Comparison of ENCODE assay signal across 8 cellular contexts in the genomic region with DNA sequence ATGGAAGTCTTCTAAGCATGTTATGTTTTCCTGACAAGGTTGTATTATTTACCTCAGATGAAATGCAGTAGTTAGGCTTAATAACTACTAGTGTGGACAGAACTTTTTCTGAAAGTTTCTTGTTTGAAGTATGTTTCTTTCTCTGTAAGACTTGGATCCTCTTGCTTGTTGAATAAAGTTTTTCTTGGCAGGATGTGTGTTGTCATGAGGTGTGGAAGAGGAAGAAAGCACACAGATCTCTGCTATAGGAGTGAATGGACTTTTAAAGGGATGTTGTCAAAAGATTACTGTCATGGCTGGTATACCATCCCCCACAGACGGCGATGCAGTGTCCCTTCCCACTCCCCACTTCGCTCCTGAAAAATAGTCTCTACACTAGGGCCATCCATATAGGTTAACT. TPM values are rescaled to one million over a fixed set of nuclear protein-coding genes. Genes with fewer than 3 reads are reported as not detected.
DNase-seq lines count a peak whose midpoint lies in the region; ATAC-seq and TF ChIP-seq lines count a peak whose summit lies in the region.

No MANE protein-coding gene starts in this region.

- H3K4me3 Mint-ChIP-seq in activated CD8-positive, alpha-beta memory T cell treated with anti-CD3 and anti-CD28 coated beads, Interleukin-2, amount 10 ng/mL, durations not matched to agents 7 days and 5 days: peak overlapping the region; percentile 91
- H3K4me3 Mint-ChIP-seq in activated B cell treated with CpG ODN at 0.5 μM for 24 hours: peak overlapping the region; percentile 42

- CTCF ChIA-PET in activated CD8-positive, alpha-beta memory T cell treated with anti-CD3 and anti-CD28 coated beads, Interleukin-2, amount 10 ng/mL, durations not matched to agents 7 days and 5 days (lab: Charles Lee): interaction anchor here (1.0 to 4.1 kb wide), 14 partner anchors 11 to 109 kb away, joined by 3 to 47 read pairs (median 8); no protein-coding TSS in a partner anchor
- CTCF ChIA-PET in activated B cell treated with CpG ODN at 0.5 μM for 24 hours (lab: Charles Lee): interaction anchor here (0.9 to 2.1 kb wide), 4 partner anchors 83 to 647 kb away, joined by 3 to 12 read pairs (median 4); no protein-coding TSS in a partner anchor

- H3K27ac ChIP-seq in stomach: peak overlapping the region in 4 of 5 donors; percentile 96 to 100 (median 98)

- no peak for ATAC-seq in activated CD8-positive, alpha-beta memory T cell treated with anti-CD3 and anti-CD28 coated beads, Interleukin-2, amount 10 ng/mL, durations not matched to agents 7 days and 5 days
- no peak for ATAC-seq in activated B cell treated with CpG ODN at 0.5 μM for 24 hours (ENCODE audit: low read depth)

- no peaks in the 10 kb centered on the region for H3K9me3 ChIP-seq in stomach

- peak overlapping the region; percentile 91 for H3K27ac Mint-ChIP-seq in activated CD8-positive, alpha-beta memory T cell treated with anti-CD3 and anti-CD28 coated beads, Interleukin-2, amount 10 ng/mL, durations not matched to agents 7 days and 5 days
- H3K27ac Mint-ChIP-seq in activated B cell treated with CpG ODN at 0.5 μM for 24 hours: peak overlapping the region; percentile 70

- no peak for TF ChIP-seq EP300 in stomach (IDR thresholded peaks at IDR 0.05)

- 50 to 70% (median 62%) methylated on average over 3 of the region's 3 CpGs for WGBS in stomach, 5 donors

- H3K27me3 ChIP-seq in stomach: no peaks in the 10 kb centered on the region

- intact Hi-C loops in activated B cell treated with CpG ODN at 0.5 μM for 24 hours (cut with micrococcal nuclease) (no loop called here), stomach (cut with DNase I; ENCODE audit: low total_unique reads) (loop anchor here (10.0 kb wide), 1 partner anchor 90 kb away; no protein-coding TSS in a partner anchor)

- peaks cover 61% of the 10 kb centered on the region for H3K4me1 Mint-ChIP-seq in activated CD8-positive, alpha-beta memory T cell treated with anti-CD3 and anti-CD28 coated beads, Interleukin-2, amount 10 ng/mL, durations not matched to agents 7 days and 5 days
- peaks cover 71% of the 10 kb centered on the region for H3K4me1 Mint-ChIP-seq in activated B cell treated with CpG ODN at 0.5 μM for 24 hours

- H3K4me3 ChIP-seq in fibroblast of the aortic adventitia (ENCODE audit: low read depth, low read length): peak overlapping the region; percentile 4
- H3K4me3 ChIP-seq in stomach: peak overlapping the region in 2 of 4 donors; percentile 90 to 95

- peaks cover 40% of the 10 kb centered on the region for H3K36me3 Mint-ChIP-seq in activated CD8-positive, alpha-beta memory T cell treated with anti-CD3 and anti-CD28 coated beads, Interleukin-2, amount 10 ng/mL, durations not matched to agents 7 days and 5 days
- peaks cover 22% of the 10 kb centered on the region for H3K36me3 Mint-ChIP-seq in activated B cell treated with CpG ODN at 0.5 μM for 24 hours (ENCODE audit: low read depth)

- no peaks in the 10 kb centered on the region for H3K9me3 Mint-ChIP-seq in activated CD8-positive, alpha-beta memory T cell treated with anti-CD3 and anti-CD28 coated beads, Interleukin-2, amount 10 ng/mL, durations not matched to agents 7 days and 5 days (ENCODE audit: low read depth)
- H3K9me3 Mint-ChIP-seq in activated B cell treated with CpG ODN at 0.5 μM for 24 hours: no peaks in the 10 kb centered on the region

- no peak for TF ChIP-seq POLR2A in stomach (IDR thresholded peaks at IDR 0.05)

- peaks cover 34 to 75% (median 54%) of the 10 kb centered on the region in 4 donors for H3K4me1 ChIP-seq in stomach

- POLR2A ChIA-PET in activated B cell treated with CpG ODN at 0.5 μM for 24 hours (lab: Charles Lee): interaction anchor here (1.3 to 1.5 kb wide), 3 partner anchors 46 to 498 kb away, joined by 3 to 13 read pairs (median 4); no protein-coding TSS in a partner anchor

- H3K27me3 Mint-ChIP-seq in activated CD8-positive, alpha-beta memory T cell treated with anti-CD3 and anti-CD28 coated beads, Interleukin-2, amount 10 ng/mL, durations not matched to agents 7 days and 5 days: no peaks in the 10 kb centered on the region
- H3K27me3 Mint-ChIP-seq in activated B cell treated with CpG ODN at 0.5 μM for 24 hours: no peaks in the 10 kb centered on the region

- peaks cover 0 to 1% (median under 1%) of the 10 kb centered on the region in 4 donors for H3K36me3 ChIP-seq in stomach

- DNase-seq in activated CD8-positive, alpha-beta memory T cell treated with anti-CD3 and anti-CD28 coated beads, Interleukin-2, amount 10 ng/mL, durations not matched to agents 7 days and 5 days: no peak
- no peak for DNase-seq in activated CD8-positive, alpha-beta memory T cell treated with anti-CD3 and anti-CD28 coated beads for 24 hours
- DNase-seq in activated B cell treated with CpG ODN at 0.5 μM for 24 hours (no peak), fibroblast of the aortic adventitia (ENCODE audit: low read depth) (peak; percentile 52), stomach (no peak), NCI-H1436 (lab: John Stamatoyannopoulos, UW) (no peak), T-helper 9 cell (no peak), EL (no peak)

- TF ChIP-seq CTCF in activated B cell treated with CpG ODN at 0.5 μM for 24 hours (IDR thresholded peaks at IDR 0.05) (no peak), fibroblast of the aortic adventitia (IDR thresholded peaks at IDR 0.05; ENCODE audit: insufficient read depth, low read length) (no peak), stomach (IDR thresholded peaks at IDR 0.05) (no peak)

RNA-seq across cellular contexts. Expression of a gene that starts 2.6 kb away (rescaled TPM):
- total RNA-seq in activated CD8-positive, alpha-beta memory T cell treated with anti-CD3 and anti-CD28 coated beads, Interleukin-2, amount 10 ng/mL, durations not matched to agents 7 days and 5 days: 100 to 1,000 TPM; 148 to 174 TPM
- total RNA-seq in activated B cell treated with CpG ODN at 0.5 μM for 24 hours (60.1 and 68.6 TPM in 2 replicates), fibroblast of the aortic adventitia (ENCODE audit: low replicate concordance) (61.3 and 68.5 TPM in 2 replicates), stomach (100 to 1,000 TPM in 1 of 5 donors, 10 to 100 TPM in 4; 83.9 to 126 (median 86.9) TPM)
- 10 to 100 TPM; 21.8 to 56.4 (median 36.9) TPM for polyA plus RNA-seq in stomach
